In the genomic region with DNA sequence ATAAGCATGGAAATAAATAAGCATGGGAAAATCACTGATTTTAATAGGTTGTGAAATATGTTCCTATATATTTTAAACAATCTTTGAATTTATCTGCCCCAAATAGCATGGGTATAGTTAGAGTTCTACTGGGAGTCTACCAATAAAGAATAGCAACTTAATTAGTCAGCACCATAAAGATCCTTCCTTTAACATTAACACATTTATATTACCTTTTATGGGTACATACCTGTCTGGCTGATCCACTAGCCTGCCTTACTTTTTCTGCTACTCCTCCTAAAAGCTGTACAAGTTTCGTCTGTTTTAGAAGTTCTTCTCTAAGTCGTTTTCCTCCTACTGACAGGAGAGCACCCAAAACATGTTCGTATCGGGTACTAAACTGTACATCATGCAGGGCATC, we compare ENCODE assay signal across 16 cellular contexts. TPM values are rescaled to one million over a fixed set of nuclear protein-coding genes. Genes with fewer than 3 reads are reported as not detected.
A peak's percentile ranks its signal among the peaks of the same experiment; 100 is the strongest.
DNase-seq lines count a peak whose midpoint lies in the region; ATAC-seq, FAIRE-seq and TF ChIP-seq lines count a peak whose summit lies in the region.
"Had no signal": no experiment of that assay in that cellular context is flagged by ENCODE, and none has a peak within 500 bp of the region (broad histone marks: within the 10 kb centered on the region; RNA-seq: fewer than 3 reads in every experiment).

No MANE protein-coding gene starts in this region.

- H3F3A ChIP-seq in PC-3 (ENCODE audit: low read length, unreplicated experiment), result peaks cover 3% of the 10 kb centered on the region

- H3K9me2 ChIP-seq in PC-3 (replicated peaks; ENCODE audit: low read length), result no peaks in the 10 kb centered on the region

- H3K4me1 ChIP-seq in PC-3 (ENCODE audit: insufficient read depth, low read length), result peaks cover 3% of the 10 kb centered on the region; the same call in 1 of the 2 replicates
- H3K4me1 ChIP-seq in astrocyte (ENCODE audit: insufficient read depth, low read length), result no peaks in the 10 kb centered on the region
- H3K4me1 ChIP-seq: HAP-1 had no signal

- TF ChIP-seq CTCF in PC-3 (conservative IDR thresholded peaks at IDR 0.05; ENCODE audit: low read depth, low read length), result no peak
- TF ChIP-seq CTCF in astrocyte (IDR thresholded peaks at IDR 0.05; ENCODE audit: insufficient read depth, low read depth, low read length), result no peak

- H3K4me3 ChIP-seq in PC-3 (ENCODE audit: low read length) (no peak overlapping the region), astrocyte (ENCODE audit: insufficient read depth, low read depth, low read length) (no peak overlapping the region)
- H3K4me3 ChIP-seq: GM12878, HAP-1 had no signal

- H2AFZ ChIP-seq in PC-3 (ENCODE audit: low read length) (no peak overlapping the region), astrocyte (ENCODE audit: low read depth, low read length) (no peak overlapping the region)

- H3K9ac ChIP-seq in PC-3 (ENCODE audit: low read length) (no peak overlapping the region), astrocyte (ENCODE audit: low read length) (no peak overlapping the region)

- no peaks in the 10 kb centered on the region for H3K4me1 Mint-ChIP-seq in astrocyte (ENCODE audit: low read depth, unreplicated experiment)

- no peaks in the 10 kb centered on the region for H3K9me3 Mint-ChIP-seq in astrocyte (ENCODE audit: unreplicated experiment)
- H3K9me3 Mint-ChIP-seq: CD4-positive, alpha-beta memory T cell; HFFc6 had no signal

- H3K79me2 ChIP-seq in PC-3 (ENCODE audit: low read length), result no peaks in the 10 kb centered on the region
- H3K79me2 ChIP-seq in astrocyte (ENCODE audit: insufficient read depth, low read length), result no peaks in the 10 kb centered on the region

- peaks cover 14% of the 10 kb centered on the region for H3K36me3 Mint-ChIP-seq in astrocyte (ENCODE audit: low read depth, unreplicated experiment)

- intact Hi-C loops in PC-3 (cut with micrococcal nuclease), result no loop called here

- H3K4me3 Mint-ChIP-seq in astrocyte (ENCODE audit: unreplicated experiment), result no peak overlapping the region
- H3K4me3 Mint-ChIP-seq: CD4-positive, alpha-beta memory T cell; HFFc6 had no signal

- H4K20me1 ChIP-seq in PC-3 (ENCODE audit: low read length) (no peaks in the 10 kb centered on the region), astrocyte (ENCODE audit: insufficient read depth, low read length) (no peaks in the 10 kb centered on the region)

- H3K9me3 ChIP-seq in PC-3 (ENCODE audit: low read length), result no peaks in the 10 kb centered on the region
- H3K9me3 ChIP-seq in astrocyte (ENCODE audit: insufficient read depth, low read depth, low read length), result no peaks in the 10 kb centered on the region
- H3K9me3 ChIP-seq: HAP-1 had no signal

- H3K4me2 ChIP-seq in PC-3 (ENCODE audit: low read length) (no peak overlapping the region), astrocyte (ENCODE audit: low read length) (no peak overlapping the region)

- H3K27ac ChIP-seq in PC-3 (ENCODE audit: low read length), result no peak overlapping the region
- no peak overlapping the region for H3K27ac ChIP-seq in astrocyte (ENCODE audit: low read depth, low read length)

- CTCF ChIA-PET in PC-3 (lab: Charles Lee), result no interaction called here

- ATAC-seq in PC-3 (peak; percentile 86), GM21390 (IDR thresholded peaks at IDR 0.05; ENCODE audit: unreplicated experiment) (no peak)
- ATAC-seq: GM12878 had no signal

- POLR2A ChIA-PET in PC-3 (lab: Charles Lee; ENCODE audit: unreplicated experiment), result no interaction called here

- FAIRE-seq in G401.6 (lab: Jason Lieb, UNC) (peak; percentile 13), astrocyte (lab: Jason Lieb, UNC) (no peak), HTR-8/SVneo (lab: Jason Lieb, UNC) (no peak)
- FAIRE-seq: GM12878 had no signal

- H3K27me3 ChIP-seq in PC-3 (ENCODE audit: low read length) (no peaks in the 10 kb centered on the region), astrocyte (ENCODE audit: insufficient read depth, low read length) (no peaks in the 10 kb centered on the region)

- H3K27ac Mint-ChIP-seq in astrocyte (ENCODE audit: unreplicated experiment), result peak overlapping the region; percentile 38
- H3K27ac Mint-ChIP-seq: HFFc6 had no signal

- peaks cover 10% of the 10 kb centered on the region for H3K36me3 ChIP-seq in PC-3 (ENCODE audit: low read depth, low read length)
- peaks cover 8% of the 10 kb centered on the region for H3K36me3 ChIP-seq in astrocyte (ENCODE audit: insufficient read depth, low read length)

- DNase-seq in PC-3, result peak; percentile 34
- no peak for DNase-seq in astrocyte (ENCODE audit: low read depth)
- DNase-seq in HTR-8/SVneo (ENCODE audit: insufficient read length, low spot score), result no peak
- no peak for DNase-seq in dermis blood vessel endothelial cell
- DNase-seq: C1 segment of cervical spinal cord; CD4-positive, alpha-beta memory T cell; COR-L47; DMS153; DND-41; GDM1; GOT3; HFFc6 had no signal

- H3K27me3 Mint-ChIP-seq in astrocyte (ENCODE audit: low read depth, unreplicated experiment), result no peaks in the 10 kb centered on the region
- H3K27me3 Mint-ChIP-seq: CD4-positive, alpha-beta memory T cell had no signal

- BruUV-seq in PC-3 (replicated peaks; lab: Mats Ljungman, UMichigan), result no TSS peak

RNA-seq across cellular contexts. Expression of a gene that starts 39.8 kb away (rescaled TPM):
- total RNA-seq in PC-3 (2014; rRNA removed) (676 and 892 TPM in 2 replicates), astrocyte (753 and 856 TPM in 2 replicates), dermis blood vessel endothelial cell (753 and 1,143 TPM in 2 replicates)
